Comparison of ENCODE assay signal across 1 cellular context in genomic region chr14:76882646-76883045, GRCh38.
TF ChIP-seq lines count a peak whose summit lies in the region.

No MANE protein-coding gene starts in this region.

TF ChIP-seq in IMR-90, 13 proteins besides CTCF, POLR2A, EP300 and RAD21 (continued from another document):
- TF ChIP-seq MAZ (IDR thresholded peaks at IDR 0.05; ENCODE audit: borderline replicate concordance, low read depth, low read length) (no peak), BHLHE40 (IDR thresholded peaks at IDR 0.05; ENCODE audit: low read depth, low read length) (no peak), RFX5 (IDR thresholded peaks at IDR 0.05; ENCODE audit: low read depth, low read length) (no peak)
TF ChIP-seq in IMR-90: peak in this region for 0.
